13 cellular contexts compared by ENCODE assay signal in the genomic region with DNA sequence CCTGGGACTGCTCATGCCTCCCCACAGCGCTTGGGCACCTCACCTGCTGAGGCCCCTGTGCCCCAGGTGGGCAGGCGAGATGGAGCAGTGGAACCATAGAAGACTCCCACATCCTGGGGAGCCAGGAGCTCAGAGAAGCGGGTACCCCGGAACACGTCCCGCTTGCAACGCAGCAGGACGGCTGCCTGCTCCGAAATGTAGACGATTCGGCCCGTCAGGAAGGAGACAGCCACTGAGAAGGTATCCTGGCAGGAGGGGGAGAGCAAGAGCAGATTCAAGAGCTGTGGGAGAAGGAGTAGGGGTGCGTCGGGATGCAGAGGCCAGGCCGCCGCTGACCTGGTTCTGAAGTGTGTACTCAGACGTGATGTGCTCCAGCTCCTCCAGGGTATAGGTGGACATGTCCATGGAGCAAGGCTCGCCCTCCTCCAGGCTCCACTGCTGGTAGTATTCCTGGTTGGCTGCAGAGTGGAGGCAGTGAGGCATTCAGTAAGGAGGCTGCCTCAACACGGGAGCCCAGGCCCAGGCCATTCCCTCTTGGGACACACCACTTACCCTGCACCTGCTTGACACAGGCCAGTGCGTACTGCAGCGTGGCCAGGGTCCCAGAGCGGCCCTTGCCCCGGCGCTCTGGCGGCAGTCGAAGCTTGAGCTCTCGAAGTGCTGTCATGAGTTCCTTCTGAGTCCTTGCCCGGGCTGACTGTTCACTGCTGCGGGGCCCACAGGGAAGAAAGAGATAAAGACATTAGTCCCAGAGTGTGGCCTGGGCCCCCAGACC. TPM values are rescaled to one million over a fixed set of nuclear protein-coding genes. Genes with fewer than 3 reads are reported as not detected.
A peak's percentile ranks its signal among the peaks of the same experiment; 100 is the strongest.
DNase-seq lines count a peak whose midpoint lies in the region; ATAC-seq, FAIRE-seq and TF ChIP-seq lines count a peak whose summit lies in the region.
"Had no signal": no experiment of that assay in that cellular context is flagged by ENCODE, and none has a peak within 500 bp of the region (broad histone marks: within the 10 kb centered on the region; RNA-seq: fewer than 3 reads in every experiment).

No MANE protein-coding gene starts in this region.

- TF ChIP-seq EP300 in HepG2 (IDR thresholded peaks at IDR 0.05; ENCODE audit: low read depth in 2 of 2, low read length in 2 of 2) (no peak), HepG2 (CRISPR knock-in tag; IDR thresholded peaks at IDR 0.05; ENCODE audit: borderline replicate concordance) (no peak)

- BruUV-seq in HepG2 (replicated peaks; lab: Mats Ljungman, UMichigan) = no TSS peak

- no peaks in the 10 kb centered on the region for H3F3A ChIP-seq in Loucy (ENCODE audit: low read depth)

- H3K9me2 ChIP-seq in Loucy (replicated peaks; ENCODE audit: low read depth, low read length) = no peaks in the 10 kb centered on the region

- no peak overlapping the region for H3K18ac ChIP-seq in mesenchymal stem cell (ENCODE audit: low read depth in 1 of 2, low read length in 2 of 2)

- H2BK12ac ChIP-seq in mesenchymal stem cell (ENCODE audit: low read length in 2 of 2) = no peak overlapping the region

- H3K4me1 ChIP-seq in Loucy (ENCODE audit: insufficient read depth, low read length, poor library complexity, severe bottlenecking) (peaks cover 22% of the 10 kb centered on the region), skeletal muscle tissue (ENCODE audit: control insufficient read depth in 3 of 3, insufficient read depth in 3 of 3, low read length in 3 of 3) (peaks cover 52 to 84% (median 69%) of the 10 kb centered on the region in 3 donors), HepG2 (ENCODE audit: insufficient read depth, low read length) (peaks cover 34% of the 10 kb centered on the region), mesenchymal stem cell (ENCODE audit: control insufficient read depth, insufficient read depth, low read depth, low read length) (peaks cover 36% of the 10 kb centered on the region)

- POLR2A ChIA-PET in HepG2 (lab: Yijun Ruan, JAX) = no interaction called here

- in situ Hi-C loops in HepG2 (cut with HindIII; ENCODE audit: extremely low pct_ligation_motif_present, low pct_unique_long_range_greater_than_20kb) = no loop called here

- no peak overlapping the region for H4K91ac ChIP-seq in mesenchymal stem cell (ENCODE audit: low read length)

- DNase-seq in caudate nucleus (lab: John Stamatoyannopoulos, UW) (no peak), HepG2 (ENCODE audit: low spot score) (no peak), mesenchymal stem cell (no peak), cerebellar cortex (ENCODE audit: low spot score) (no peak)
- DNase-seq: activated CD8-positive, alpha-beta memory T cell treated with anti-CD3 and anti-CD28 coated beads for 24 hours; KG1; mesendoderm had no signal

- H3K27ac ChIP-seq in caudate nucleus (ENCODE audit: low read depth, low read length) (peak overlapping the region; percentile 100), skeletal muscle tissue (ENCODE audit: low read depth, low read length) (peak overlapping the region; percentile 100), HepG2 (ENCODE audit: extremely low read length, insufficient read depth, low read length) (no peak overlapping the region), mesenchymal stem cell (ENCODE audit: low read length, poor library complexity, severe bottlenecking) (no peak overlapping the region)

- H2BK120ac ChIP-seq in mesenchymal stem cell (ENCODE audit: low read depth, low read length) = no peak overlapping the region

- H2BK5ac ChIP-seq in mesenchymal stem cell (ENCODE audit: low read depth, low read length, poor library complexity, severe bottlenecking) = no peak overlapping the region

- H2BK15ac ChIP-seq in mesenchymal stem cell (ENCODE audit: low read depth, poor library complexity, severe bottlenecking) = no peak overlapping the region

- H3K79me2 ChIP-seq in Loucy (ENCODE audit: insufficient read depth, low read length) = peaks cover 11% of the 10 kb centered on the region; the same call in 1 of the 2 replicates
- peaks cover 4% of the 10 kb centered on the region for H3K79me2 ChIP-seq in HepG2 (ENCODE audit: insufficient read depth, low read length)

- H3K9ac ChIP-seq in Loucy (ENCODE audit: low read depth, low read length, poor library complexity, severe bottlenecking) (no peak overlapping the region), skeletal muscle tissue (ENCODE audit: low read depth in 1 of 3, low read length in 3 of 3) (peak overlapping the region; percentile 11 to 100 (median 94)), HepG2 (ENCODE audit: insufficient read depth, low read depth, low read length) (no peak overlapping the region), mesenchymal stem cell (ENCODE audit: low read length) (no peak overlapping the region)

- TF ChIP-seq CTCF in Loucy (conservative IDR thresholded peaks at IDR 0.05; ENCODE audit: low read length) = no peak
- TF ChIP-seq CTCF in HepG2 (CRISPR knock-in tag; IDR thresholded peaks at IDR 0.05) = no peak

- intact Hi-C loops in HepG2 (cut with micrococcal nuclease; ENCODE audit: unreplicated experiment) = loop anchor here (5.0 kb wide), 1 partner anchor 473 kb away; no protein-coding TSS in a partner anchor

- peaks cover 39% of the 10 kb centered on the region for H3K79me1 ChIP-seq in mesenchymal stem cell (replicated peaks; ENCODE audit: low read length, poor library complexity, severe bottlenecking)

- H2AFZ ChIP-seq in Loucy (ENCODE audit: low read length) (no peak overlapping the region), HepG2 (ENCODE audit: low read length) (no peak overlapping the region), mesenchymal stem cell (ENCODE audit: low read depth, low read length) (no peak overlapping the region)

- no peak overlapping the region for H3K4ac ChIP-seq in mesenchymal stem cell (ENCODE audit: low read depth in 1 of 2, low read length in 2 of 2)

- CTCF ChIA-PET in HepG2 (lab: Yijun Ruan, JAX; ENCODE audit: low intra/inter-chr PET ratio, low total read pairs) = no interaction called here

- H3K14ac ChIP-seq in mesenchymal stem cell (ENCODE audit: low read length in 2 of 2) = no peak overlapping the region

- H2AK5ac ChIP-seq in mesenchymal stem cell (ENCODE audit: low read length, severe bottlenecking) = no peak overlapping the region

- TF ChIP-seq RAD21 in HepG2 (CRISPR knock-in tag; IDR thresholded peaks at IDR 0.05) = no peak

- FAIRE-seq in HepG2 (lab: Jason Lieb, UNC) = no peak
- FAIRE-seq: colon had no signal

- peak overlapping the region; percentile 97 for H3K4me2 ChIP-seq in Loucy (ENCODE audit: low read depth, low read length, poor library complexity, severe bottlenecking)
- H3K4me2 ChIP-seq in HepG2 (ENCODE audit: low read depth, low read length) = no peak overlapping the region
- H3K4me2 ChIP-seq in mesenchymal stem cell (ENCODE audit: low read length, poor library complexity, severe bottlenecking) = no peak overlapping the region

- TF ChIP-seq POLR2A in HepG2 (IDR thresholded peaks at IDR 0.05; ENCODE audit: insufficient read depth in 1 of 2, low read depth in 2 of 2, low read length in 2 of 2) = no peak

- H3K9me3 ChIP-seq in Loucy (ENCODE audit: insufficient read depth, low read depth, low read length) (no peaks in the 10 kb centered on the region), skeletal muscle tissue (ENCODE audit: control insufficient read depth in 3 of 3, low read length in 3 of 3) (no peaks in the 10 kb centered on the region), HepG2 (ENCODE audit: low read length) (no peaks in the 10 kb centered on the region), mesenchymal stem cell (ENCODE audit: control insufficient read depth, low read length) (no peaks in the 10 kb centered on the region)

- H4K20me1 ChIP-seq in Loucy (ENCODE audit: insufficient read depth, low read length, poor library complexity, severe bottlenecking) = peaks cover 15% of the 10 kb centered on the region
- no peaks in the 10 kb centered on the region for H4K20me1 ChIP-seq in HepG2 (ENCODE audit: insufficient read depth, low read length)

- H3K27me3 ChIP-seq in Loucy (ENCODE audit: insufficient read depth, low read length, poor library complexity, severe bottlenecking) = no peaks in the 10 kb centered on the region
- H3K27me3 ChIP-seq in skeletal muscle tissue (ENCODE audit: control insufficient read depth in 3 of 3, insufficient read depth in 3 of 3, low read length in 3 of 3) = no peaks in the 10 kb centered on the region
- H3K27me3 ChIP-seq in HepG2 (ENCODE audit: control insufficient read depth in 1 of 2, insufficient read depth in 2 of 2, low read length in 2 of 2) = no peaks in the 10 kb centered on the region
- H3K27me3 ChIP-seq in mesenchymal stem cell (ENCODE audit: control insufficient read depth in 1 of 2, insufficient read depth in 1 of 2, low read length in 2 of 2) = no peaks in the 10 kb centered on the region

- H3K23ac ChIP-seq in mesenchymal stem cell (ENCODE audit: low read length in 2 of 2) = no peak overlapping the region

- H4K8ac ChIP-seq in mesenchymal stem cell (ENCODE audit: low read length) = no peak overlapping the region

- H3K36me3 ChIP-seq in Loucy (ENCODE audit: insufficient read depth, low read length) (peaks cover 23% of the 10 kb centered on the region; the same call in 1 of the 2 replicates), skeletal muscle tissue (ENCODE audit: control insufficient read depth in 3 of 3, insufficient read depth in 3 of 3, low read length in 3 of 3) (peaks cover 63 to 64% (median 63%) of the 10 kb centered on the region in 3 donors), HepG2 (replicated peaks in 1 of 2; ENCODE audit: control insufficient read depth in 1 of 2, insufficient read depth in 2 of 2, low read length in 2 of 2) (peaks cover 16 to 34% of the 10 kb centered on the region in 2 experiments; a peak in 4 of 5 replicates), mesenchymal stem cell (ENCODE audit: control insufficient read depth in 1 of 2, insufficient read depth in 2 of 2, low read depth in 1 of 2, low read length in 2 of 2) (peaks cover 52 to 60% of the 10 kb centered on the region in 2 experiments)

- no peak overlapping the region for H3K4me3 ChIP-seq in Loucy (ENCODE audit: low read length, poor library complexity, severe bottlenecking)
- H3K4me3 ChIP-seq in skeletal muscle tissue (ENCODE audit: low read length in 3 of 3) = peak overlapping the region; percentile 71 to 94 (median 90)
- no peak overlapping the region for H3K4me3 ChIP-seq in HepG2 (replicated peaks in 1 of 3; ENCODE audit: insufficient read depth in 1 of 3, low read depth in 2 of 3, low read length in 3 of 3)
- no peak overlapping the region for H3K4me3 ChIP-seq in mesenchymal stem cell (ENCODE audit: insufficient read depth in 1 of 2, low read depth in 1 of 2, low read length in 2 of 2)

- 96% methylated on average over 25 of the region's 29 CpGs for WGBS in HepG2 (ENCODE audit: low lambda C conversion rate)
- 95% methylated on average over 29 of the region's 29 CpGs for WGBS in mesenchymal stem cell

- ATAC-seq in HepG2 = no peak
- ATAC-seq: stimulated activated memory B cell treated with anti-CD40 and anti-IgM and Interleukin-4, amounts not matched to agents 10 μg/mL and 1 μg/mL and 100 μg/mL, for 72 hours had no signal

RNA-seq across cellular contexts. Expression of a gene that starts 2.6 kb away (rescaled TPM):
- total RNA-seq in skeletal muscle tissue (37.1 TPM), HepG2 (2016; rRNA removed; fragmentation: Illumina TruSeq; extraction: Trizol) (2.6 and 5.5 TPM in 2 replicates)
- 1.8 and 2.9 TPM in 2 replicates for total RNA-seq in HepG2 (2016; cell fraction: cytosol; rRNA removed; fragmentation: Illumina TruSeq; extraction: Trizol; ENCODE audit: low read depth)
- total RNA-seq in HepG2 (2016; cell fraction: insoluble cytoplasmic fraction; rRNA removed; fragmentation: Illumina TruSeq; extraction: Trizol) = 3.2 and 5.8 TPM in 2 replicates
- total RNA-seq in HepG2 (2016; cell fraction: membrane; rRNA removed; fragmentation: Illumina TruSeq; extraction: Trizol) = 1.4 and 1.9 TPM in 2 replicates
- total RNA-seq in HepG2 (2016; cell fraction: nucleus; rRNA removed; fragmentation: Illumina TruSeq; extraction: Trizol) = 4.1 and 4.3 TPM in 2 replicates
- 3.6 and 5.2 TPM in 2 replicates for polyA plus RNA-seq in HepG2 (2011; rRNA removed)
- 1.3 and 1.4 TPM in 2 replicates for polyA plus RNA-seq in HepG2 (2011; cell fraction: cytosol; rRNA removed)
- 32.0 and 32.6 TPM in 2 replicates for polyA plus RNA-seq in HepG2 (2011; cell fraction: nucleus; rRNA removed)
- 7.8 and 11.4 TPM in 2 replicates for polyA plus RNA-seq in HepG2 (2012)
- 0.38 and 0.70 TPM in 2 replicates for polyA plus RNA-seq in HepG2 (2016; cell fraction: cytosol; fragmentation: Illumina TruSeq; extraction: Trizol; ENCODE audit: low read depth)
- 2.2 and 3.6 TPM in 2 replicates for polyA plus RNA-seq in HepG2 (2016; cell fraction: insoluble cytoplasmic fraction; fragmentation: Illumina TruSeq; extraction: Trizol; ENCODE audit: low read depth)
- polyA plus RNA-seq in HepG2 (2016; cell fraction: membrane; fragmentation: Illumina TruSeq; extraction: Trizol; ENCODE audit: low read depth) = 0.49 and 0.90 TPM in 2 replicates
- 13.1 and 17.6 TPM in 2 replicates for polyA plus RNA-seq in HepG2 (2016; cell fraction: nucleus; fragmentation: Illumina TruSeq; extraction: Trizol; ENCODE audit: insufficient read depth, low read depth)
- polyA minus RNA-seq in HepG2 (2011; rRNA and poly(A)+ RNA removed; ENCODE audit: low replicate concordance) = 11.1 and 12.7 TPM in 2 replicates
- polyA minus RNA-seq in HepG2 (2011; cell fraction: cytosol; rRNA and poly(A)+ RNA removed) = 3.8 and 6.2 TPM in 2 replicates
- polyA minus RNA-seq in HepG2 (2011; cell fraction: nucleus; rRNA and poly(A)+ RNA removed) = 10.4 and 10.7 TPM in 2 replicates
- 34.9 TPM for polyA plus RNA-seq in mesenchymal stem cell (2013, experiment 1 of 2)
- 25.8 TPM for polyA plus RNA-seq in mesenchymal stem cell (2013, experiment 2 of 2)

RNA-seq across cellular contexts. Expression of a gene that starts 13.1 kb away (rescaled TPM):
- 8.4 TPM for total RNA-seq in skeletal muscle tissue
- 2.0 and 3.9 TPM in 2 replicates for total RNA-seq in HepG2 (2016; rRNA removed; fragmentation: Illumina TruSeq; extraction: Trizol)
- total RNA-seq in HepG2 (2016; cell fraction: cytosol; rRNA removed; fragmentation: Illumina TruSeq; extraction: Trizol; ENCODE audit: low read depth) = 4.1 and 5.2 TPM in 2 replicates
- 1.9 and 3.4 TPM in 2 replicates for total RNA-seq in HepG2 (2016; cell fraction: insoluble cytoplasmic fraction; rRNA removed; fragmentation: Illumina TruSeq; extraction: Trizol)
- 3.2 and 3.4 TPM in 2 replicates for total RNA-seq in HepG2 (2016; cell fraction: membrane; rRNA removed; fragmentation: Illumina TruSeq; extraction: Trizol)
- total RNA-seq in HepG2 (2016; cell fraction: nucleus; rRNA removed; fragmentation: Illumina TruSeq; extraction: Trizol) = 6.5 and 7.1 TPM in 2 replicates
- 17.2 and 19.6 TPM in 2 replicates for polyA plus RNA-seq in HepG2 (2011; rRNA removed)
- 10.1 and 13.2 TPM in 2 replicates for polyA plus RNA-seq in HepG2 (2011; cell fraction: cytosol; rRNA removed)
- 40.7 and 63.7 TPM in 2 replicates for polyA plus RNA-seq in HepG2 (2011; cell fraction: nucleus; rRNA removed)
- 29.0 and 34.1 TPM in 2 replicates for polyA plus RNA-seq in HepG2 (2012)
- 2.0 and 2.2 TPM in 2 replicates for polyA plus RNA-seq in HepG2 (2016; cell fraction: cytosol; fragmentation: Illumina TruSeq; extraction: Trizol; ENCODE audit: low read depth)
- polyA plus RNA-seq in HepG2 (2016; cell fraction: insoluble cytoplasmic fraction; fragmentation: Illumina TruSeq; extraction: Trizol; ENCODE audit: low read depth) = 7.1 and 8.5 TPM in 2 replicates
- polyA plus RNA-seq in HepG2 (2016; cell fraction: membrane; fragmentation: Illumina TruSeq; extraction: Trizol; ENCODE audit: low read depth) = 4.9 and 5.5 TPM in 2 replicates
- 35.4 and 36.0 TPM in 2 replicates for polyA plus RNA-seq in HepG2 (2016; cell fraction: nucleus; fragmentation: Illumina TruSeq; extraction: Trizol; ENCODE audit: insufficient read depth, low read depth)
- 6.8 and 7.6 TPM in 2 replicates for polyA minus RNA-seq in HepG2 (2011; rRNA and poly(A)+ RNA removed; ENCODE audit: low replicate concordance)
- polyA minus RNA-seq in HepG2 (2011; cell fraction: cytosol; rRNA and poly(A)+ RNA removed) = 3.4 and 6.6 TPM in 2 replicates
- polyA minus RNA-seq in HepG2 (2011; cell fraction: nucleus; rRNA and poly(A)+ RNA removed) = 10.8 and 14.9 TPM in 2 replicates
- polyA plus RNA-seq in mesenchymal stem cell (2013, experiment 1 of 2) = 48.0 TPM
- polyA plus RNA-seq in mesenchymal stem cell (2013, experiment 2 of 2) = 47.4 TPM

RNA-seq across cellular contexts. Expression of a gene that starts 25.7 kb away (rescaled TPM):
- total RNA-seq in skeletal muscle tissue (under 0.01 TPM), HepG2 (2016; rRNA removed; fragmentation: Illumina TruSeq; extraction: Trizol) (not detected in 2 replicates)
- total RNA-seq in HepG2 (2016; cell fraction: cytosol; rRNA removed; fragmentation: Illumina TruSeq; extraction: Trizol; ENCODE audit: low read depth) = not detected in 2 replicates
- total RNA-seq in HepG2 (2016; cell fraction: insoluble cytoplasmic fraction; rRNA removed; fragmentation: Illumina TruSeq; extraction: Trizol) = not detected in 2 replicates
- total RNA-seq in HepG2 (2016; cell fraction: membrane; rRNA removed; fragmentation: Illumina TruSeq; extraction: Trizol) = not detected in 2 replicates
- not detected in 2 replicates for total RNA-seq in HepG2 (2016; cell fraction: nucleus; rRNA removed; fragmentation: Illumina TruSeq; extraction: Trizol)
- not detected in 2 replicates for polyA plus RNA-seq in HepG2 (2011; rRNA removed)
- not detected in 2 replicates for polyA plus RNA-seq in HepG2 (2011; cell fraction: cytosol; rRNA removed)
- polyA plus RNA-seq in HepG2 (2011; cell fraction: nucleus; rRNA removed) = 0.42 and 0.50 TPM in 2 replicates
- 0.11 TPM in 1 of 2 replicates, not detected in the other for polyA plus RNA-seq in HepG2 (2012)
- polyA plus RNA-seq in HepG2 (2016; cell fraction: cytosol; fragmentation: Illumina TruSeq; extraction: Trizol; ENCODE audit: low read depth) = not detected in 2 replicates
- polyA plus RNA-seq in HepG2 (2016; cell fraction: insoluble cytoplasmic fraction; fragmentation: Illumina TruSeq; extraction: Trizol; ENCODE audit: low read depth) = not detected in 2 replicates
- not detected in 2 replicates for polyA plus RNA-seq in HepG2 (2016; cell fraction: membrane; fragmentation: Illumina TruSeq; extraction: Trizol; ENCODE audit: low read depth)
- not detected in 2 replicates for polyA plus RNA-seq in HepG2 (2016; cell fraction: nucleus; fragmentation: Illumina TruSeq; extraction: Trizol; ENCODE audit: insufficient read depth, low read depth)
- 3.9 TPM in 1 of 2 replicates, not detected in the other for polyA minus RNA-seq in HepG2 (2011; rRNA and poly(A)+ RNA removed; ENCODE audit: low replicate concordance)
- not detected in 2 replicates for polyA minus RNA-seq in HepG2 (2011; cell fraction: cytosol; rRNA and poly(A)+ RNA removed)
- not detected in 2 replicates for polyA minus RNA-seq in HepG2 (2011; cell fraction: nucleus; rRNA and poly(A)+ RNA removed)
- polyA plus RNA-seq in mesenchymal stem cell (2013, experiment 1 of 2) = 1.5 TPM
- polyA plus RNA-seq in mesenchymal stem cell (2013, experiment 2 of 2) = 1.4 TPM
- total RNA-seq: glomerular endothelial cell had no signal

RNA-seq across cellular contexts. Expression of a gene that starts 26.6 kb away (rescaled TPM):
- total RNA-seq in skeletal muscle tissue (25.1 TPM), HepG2 (2016; rRNA removed; fragmentation: Illumina TruSeq; extraction: Trizol) (3.8 and 15.3 TPM in 2 replicates)
- total RNA-seq in HepG2 (2016; cell fraction: cytosol; rRNA removed; fragmentation: Illumina TruSeq; extraction: Trizol; ENCODE audit: low read depth) = 138 and 159 TPM in 2 replicates
- 4.0 and 13.1 TPM in 2 replicates for total RNA-seq in HepG2 (2016; cell fraction: insoluble cytoplasmic fraction; rRNA removed; fragmentation: Illumina TruSeq; extraction: Trizol)
- 25.0 and 29.6 TPM in 2 replicates for total RNA-seq in HepG2 (2016; cell fraction: membrane; rRNA removed; fragmentation: Illumina TruSeq; extraction: Trizol)
- 18.7 and 21.8 TPM in 2 replicates for total RNA-seq in HepG2 (2016; cell fraction: nucleus; rRNA removed; fragmentation: Illumina TruSeq; extraction: Trizol)
- 4.5 and 7.2 TPM in 2 replicates for polyA plus RNA-seq in HepG2 (2011; rRNA removed)
- 5.0 and 5.5 TPM in 2 replicates for polyA plus RNA-seq in HepG2 (2011; cell fraction: cytosol; rRNA removed)
- polyA plus RNA-seq in HepG2 (2011; cell fraction: nucleus; rRNA removed) = 3.9 and 4.3 TPM in 2 replicates
- 2.6 and 3.6 TPM in 2 replicates for polyA plus RNA-seq in HepG2 (2012)
- polyA plus RNA-seq in HepG2 (2016; cell fraction: cytosol; fragmentation: Illumina TruSeq; extraction: Trizol; ENCODE audit: low read depth) = 2.4 and 3.4 TPM in 2 replicates
- 3.4 and 3.5 TPM in 2 replicates for polyA plus RNA-seq in HepG2 (2016; cell fraction: insoluble cytoplasmic fraction; fragmentation: Illumina TruSeq; extraction: Trizol; ENCODE audit: low read depth)
- 2.1 and 3.3 TPM in 2 replicates for polyA plus RNA-seq in HepG2 (2016; cell fraction: membrane; fragmentation: Illumina TruSeq; extraction: Trizol; ENCODE audit: low read depth)
- 4.5 and 4.6 TPM in 2 replicates for polyA plus RNA-seq in HepG2 (2016; cell fraction: nucleus; fragmentation: Illumina TruSeq; extraction: Trizol; ENCODE audit: insufficient read depth, low read depth)
- polyA minus RNA-seq in HepG2 (2011; rRNA and poly(A)+ RNA removed; ENCODE audit: low replicate concordance) = 121 and 165 TPM in 2 replicates
- 34.2 and 36.5 TPM in 2 replicates for polyA minus RNA-seq in HepG2 (2011; cell fraction: cytosol; rRNA and poly(A)+ RNA removed)
- polyA minus RNA-seq in HepG2 (2011; cell fraction: nucleus; rRNA and poly(A)+ RNA removed) = 79.1 and 96.4 TPM in 2 replicates
- polyA plus RNA-seq in mesenchymal stem cell (2013, experiment 1 of 2) = 9.0 TPM
- 9.7 TPM for polyA plus RNA-seq in mesenchymal stem cell (2013, experiment 2 of 2)

RNA-seq across cellular contexts. Expression of a gene that starts 31.3 kb away (rescaled TPM):
- total RNA-seq in skeletal muscle tissue = not detected
- total RNA-seq in HepG2 (2016; rRNA removed; fragmentation: Illumina TruSeq; extraction: Trizol) = not detected in 2 replicates
- not detected in 2 replicates for total RNA-seq in HepG2 (2016; cell fraction: cytosol; rRNA removed; fragmentation: Illumina TruSeq; extraction: Trizol; ENCODE audit: low read depth)
- 0.02 TPM in 1 of 2 replicates, not detected in the other for total RNA-seq in HepG2 (2016; cell fraction: insoluble cytoplasmic fraction; rRNA removed; fragmentation: Illumina TruSeq; extraction: Trizol)
- total RNA-seq in HepG2 (2016; cell fraction: membrane; rRNA removed; fragmentation: Illumina TruSeq; extraction: Trizol) = not detected in 2 replicates
- not detected in 2 replicates for total RNA-seq in HepG2 (2016; cell fraction: nucleus; rRNA removed; fragmentation: Illumina TruSeq; extraction: Trizol)
- polyA plus RNA-seq in HepG2 (2011; rRNA removed) = 0.07 TPM in 1 of 2 replicates, not detected in the other
- 0.03 TPM in 1 of 2 replicates, not detected in the other for polyA plus RNA-seq in HepG2 (2011; cell fraction: cytosol; rRNA removed)
- 0.14 and 0.18 TPM in 2 replicates for polyA plus RNA-seq in HepG2 (2011; cell fraction: nucleus; rRNA removed)
- polyA plus RNA-seq in HepG2 (2012) = 0.08 TPM in 1 of 2 replicates, not detected in the other
- polyA plus RNA-seq in HepG2 (2016; cell fraction: cytosol; fragmentation: Illumina TruSeq; extraction: Trizol; ENCODE audit: low read depth) = not detected in 2 replicates
- polyA plus RNA-seq in HepG2 (2016; cell fraction: insoluble cytoplasmic fraction; fragmentation: Illumina TruSeq; extraction: Trizol; ENCODE audit: low read depth) = not detected in 2 replicates
- not detected in 2 replicates for polyA plus RNA-seq in HepG2 (2016; cell fraction: membrane; fragmentation: Illumina TruSeq; extraction: Trizol; ENCODE audit: low read depth)
- polyA plus RNA-seq in HepG2 (2016; cell fraction: nucleus; fragmentation: Illumina TruSeq; extraction: Trizol; ENCODE audit: insufficient read depth, low read depth) = not detected in 2 replicates
- polyA minus RNA-seq in HepG2 (2011; rRNA and poly(A)+ RNA removed; ENCODE audit: low replicate concordance) = 0.63 TPM in 1 of 2 replicates, not detected in the other
- polyA minus RNA-seq in HepG2 (2011; cell fraction: cytosol; rRNA and poly(A)+ RNA removed) = not detected in 2 replicates
- not detected in 2 replicates for polyA minus RNA-seq in HepG2 (2011; cell fraction: nucleus; rRNA and poly(A)+ RNA removed)
- 0.01 TPM for polyA plus RNA-seq in mesenchymal stem cell (2013, experiment 1 of 2)
- polyA plus RNA-seq in mesenchymal stem cell (2013, experiment 2 of 2) = not detected
- total RNA-seq: glomerular endothelial cell, NCI-H460 had no signal

Comparison
In these comparisons a context has a peak if more than half of its experiments do, and no peak if none do; other contexts are left out.
1. H3K4me3 ChIP-seq: peak in skeletal muscle tissue (3 of 3); none in Loucy (single experiment), HepG2 (0 of 3) and mesenchymal stem cell (0 of 2).
2. H3K9ac ChIP-seq: peak in skeletal muscle tissue (3 of 3); none in Loucy (single experiment), HepG2 (single experiment) and mesenchymal stem cell (single experiment).
3. H3K27ac ChIP-seq: peak in caudate nucleus (single experiment) and skeletal muscle tissue (single experiment); none in HepG2 (single experiment) and mesenchymal stem cell (single experiment).